In the genomic region with DNA sequence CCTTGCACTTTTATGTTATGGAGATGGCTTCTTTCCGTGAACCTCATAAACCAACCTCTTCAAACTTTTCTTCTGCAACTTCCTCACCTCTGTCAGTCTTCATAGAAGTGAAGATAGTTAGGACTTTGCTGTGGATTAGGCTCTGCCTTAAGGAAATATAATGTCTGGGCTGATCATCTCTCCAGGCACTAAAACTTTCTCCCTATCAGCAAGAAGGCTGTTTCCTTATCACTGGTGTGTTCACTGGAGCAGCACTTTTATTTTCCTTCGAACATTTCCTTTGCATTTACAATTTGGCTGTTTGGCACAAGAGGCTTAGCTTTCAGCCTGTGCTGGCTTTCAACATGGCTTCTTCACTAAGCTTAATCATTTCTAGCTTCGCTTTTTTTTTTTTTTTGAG, we compare ENCODE assay signal across 16 cellular contexts. TPM values are rescaled to one million over a fixed set of nuclear protein-coding genes. Genes with fewer than 3 reads are reported as not detected.
DNase-seq lines count a peak whose midpoint lies in the region; ATAC-seq and TF ChIP-seq lines count a peak whose summit lies in the region.
"Had no signal": no experiment of that assay in that cellular context is flagged by ENCODE, and none has a peak within 500 bp of the region (broad histone marks: within the 10 kb centered on the region; RNA-seq: fewer than 3 reads in every experiment).

No MANE protein-coding gene starts in this region.

- no peaks in the 10 kb centered on the region for H3K36me3 ChIP-seq in mucosa of descending colon (ENCODE audit: low read depth)
- peaks cover 0 to 6% (median 0%) of the 10 kb centered on the region in 4 donors for H3K36me3 ChIP-seq in transverse colon

- H3K4me1 ChIP-seq in mucosa of descending colon (ENCODE audit: low read depth) (peaks cover 35% of the 10 kb centered on the region), transverse colon (peaks cover 19 to 48% (median 36%) of the 10 kb centered on the region in 4 donors)

- in situ Hi-C loops in transverse colon (cut with MboI; ENCODE audit: low pct_ligation_motif_present in 1 of 4, low pct_unique_long_range_greater_than_20kb in 1 of 4, low sequenced_read_pairs in 3 of 4), result no loop called here

- peaks cover 65% of the 10 kb centered on the region for H3K36me3 Mint-ChIP-seq in T-helper 2 cell treated with Interferon-gamma antibody and Interleukin-4, amounts not matched to agents 5 μg/mL and 100 μg/mL, for 36 hours (ENCODE audit: low read depth)
- H3K36me3 Mint-ChIP-seq in activated naive CD8-positive, alpha-beta T cell, result peaks cover 20% of the 10 kb centered on the region
- H3K36me3 Mint-ChIP-seq in activated naive CD8-positive, alpha-beta T cell treated with anti-CD3 and anti-CD28 coated beads, Interleukin-2, amount 50 U/mL, for 24 hours (ENCODE audit: low read depth), result peaks cover 55% of the 10 kb centered on the region

- 52 to 54% methylated on average over 3 of the region's 3 CpGs for WGBS in transverse colon (ENCODE audit: low coverage in 1 of 2), 2 donors

- H3K4me3 ChIP-seq in mucosa of descending colon, result no peak overlapping the region
- H3K4me3 ChIP-seq in transverse colon, result no peak overlapping the region
- H3K4me3 ChIP-seq: BLaER1 treated with 17β-estradiol and CSF1 and Interleukin-3, amounts not matched to agents 10 nM and 100 nM; GM12878 had no signal

- no peaks in the 10 kb centered on the region for H3K27me3 ChIP-seq in transverse colon
- H3K27me3 ChIP-seq: BLaER1 treated with 17β-estradiol and CSF1 and Interleukin-3, amounts not matched to agents 10 nM and 100 nM had no signal

- TF ChIP-seq POLR2A in transverse colon (IDR thresholded peaks at IDR 0.05), result peak; percentile 31

- no peak for TF ChIP-seq CTCF in mucosa of descending colon (IDR thresholded peaks at IDR 0.05)
- no peak for TF ChIP-seq CTCF in transverse colon (IDR thresholded peaks at IDR 0.05)

- H3K9me3 ChIP-seq in mucosa of descending colon (no peaks in the 10 kb centered on the region), transverse colon (no peaks in the 10 kb centered on the region)

- no peaks in the 10 kb centered on the region for H3K27me3 Mint-ChIP-seq in T-helper 2 cell treated with Interferon-gamma antibody and Interleukin-4, amounts not matched to agents 5 μg/mL and 100 μg/mL, for 36 hours (ENCODE audit: low read depth)
- H3K27me3 Mint-ChIP-seq in activated naive CD8-positive, alpha-beta T cell, result no peaks in the 10 kb centered on the region
- no peaks in the 10 kb centered on the region for H3K27me3 Mint-ChIP-seq in activated naive CD8-positive, alpha-beta T cell treated with anti-CD3 and anti-CD28 coated beads, Interleukin-2, amount 50 U/mL, for 24 hours
- H3K27me3 Mint-ChIP-seq: CD4-positive, alpha-beta memory T cell had no signal

- H3K4me3 Mint-ChIP-seq in T-helper 2 cell treated with Interferon-gamma antibody and Interleukin-4, amounts not matched to agents 5 μg/mL and 100 μg/mL, for 36 hours, result no peak overlapping the region
- H3K4me3 Mint-ChIP-seq in activated naive CD8-positive, alpha-beta T cell, result no peak overlapping the region
- no peak overlapping the region for H3K4me3 Mint-ChIP-seq in activated naive CD8-positive, alpha-beta T cell treated with anti-CD3 and anti-CD28 coated beads, Interleukin-2, amount 50 U/mL, for 24 hours

- no peak for ATAC-seq in activated naive CD8-positive, alpha-beta T cell treated with anti-CD3 and anti-CD28 coated beads, Interleukin-2, amount 50 U/mL, for 24 hours
- peak; percentile 63 for ATAC-seq in mucosa of descending colon
- ATAC-seq: GM12878, HCT116 had no signal

- H3K4me1 Mint-ChIP-seq in T-helper 2 cell treated with Interferon-gamma antibody and Interleukin-4, amounts not matched to agents 5 μg/mL and 100 μg/mL, for 36 hours (ENCODE audit: low read depth), result peaks cover 24% of the 10 kb centered on the region
- peaks cover 47% of the 10 kb centered on the region for H3K4me1 Mint-ChIP-seq in activated naive CD8-positive, alpha-beta T cell (ENCODE audit: low read depth)
- peaks cover 44% of the 10 kb centered on the region for H3K4me1 Mint-ChIP-seq in activated naive CD8-positive, alpha-beta T cell treated with anti-CD3 and anti-CD28 coated beads, Interleukin-2, amount 50 U/mL, for 24 hours

- no peak for TF ChIP-seq EP300 in transverse colon (IDR thresholded peaks at IDR 0.05; ENCODE audit: low read depth)

- no peaks in the 10 kb centered on the region for H3K9me3 Mint-ChIP-seq in T-helper 2 cell treated with Interferon-gamma antibody and Interleukin-4, amounts not matched to agents 5 μg/mL and 100 μg/mL, for 36 hours
- H3K9me3 Mint-ChIP-seq in activated naive CD8-positive, alpha-beta T cell (ENCODE audit: low read depth), result no peaks in the 10 kb centered on the region
- H3K9me3 Mint-ChIP-seq in activated naive CD8-positive, alpha-beta T cell treated with anti-CD3 and anti-CD28 coated beads, Interleukin-2, amount 50 U/mL, for 24 hours, result peaks cover 4% of the 10 kb centered on the region
- H3K9me3 Mint-ChIP-seq: CD4-positive, alpha-beta memory T cell had no signal

- intact Hi-C loops in mucosa of descending colon (cut with DNase I, micrococcal nuclease) (loop anchor here in 1 of 2 donors (5.0 kb wide), 1 partner anchor 51 kb away; a partner anchor contains a TSS), transverse colon (cut with DNase I; ENCODE audit: low total_unique reads) (no loop called here)

- DNase-seq in T-helper 2 cell treated with Interferon-gamma antibody and Interleukin-4, amounts not matched to agents 5 μg/mL and 100 μg/mL, for 36 hours (ENCODE audit: low spot score), result no peak
- no peak for DNase-seq in T-helper 2 cell
- DNase-seq in activated naive CD8-positive, alpha-beta T cell treated with anti-CD3 and anti-CD28 coated beads, Interleukin-2, amount 50 U/mL, for 24 hours, result no peak
- peak in 1 of 3 donors; percentile 33 for DNase-seq in mucosa of descending colon
- DNase-seq in transverse colon, result no peak
- DNase-seq in NCI-H1105 treated with DMSO at 0.1 percent for 48 hours (lab: John Stamatoyannopoulos, UW), result no peak
- DNase-seq in AG20443 (ENCODE audit: low spot score), result no peak
- DNase-seq: AML-193; CD4-positive, alpha-beta memory T cell; DMS79 had no signal

- H3K27ac Mint-ChIP-seq in T-helper 2 cell treated with Interferon-gamma antibody and Interleukin-4, amounts not matched to agents 5 μg/mL and 100 μg/mL, for 36 hours, result peak overlapping the region; percentile 19
- H3K27ac Mint-ChIP-seq in activated naive CD8-positive, alpha-beta T cell, result peak overlapping the region; percentile 46
- H3K27ac Mint-ChIP-seq in activated naive CD8-positive, alpha-beta T cell treated with anti-CD3 and anti-CD28 coated beads, Interleukin-2, amount 50 U/mL, for 24 hours, result no peak overlapping the region

- H3K27ac ChIP-seq in transverse colon, result peak overlapping the region; percentile 74 to 80 (median 79)
- H3K27ac ChIP-seq: 22Rv1; BLaER1 treated with 17β-estradiol and CSF1 and Interleukin-3, amounts not matched to agents 10 nM and 100 nM; HL-60 had no signal

RNA-seq across cellular contexts. Expression of a gene that starts 52.8 kb away (rescaled TPM):
- total RNA-seq in mucosa of descending colon, result 10 to 100 TPM; 66.8 to 89.3 (median 69.0) TPM
- 100 to 1,000 TPM in 1 of 4 donors, 10 to 100 TPM in 3; 78.6 to 113 (median 87.3) TPM for total RNA-seq in transverse colon
